In genomic region chr20:52332649-52333048, GRCh38 we compare ENCODE assay signal across 7 cellular contexts.
"Had no signal": no experiment of that assay in that cellular context is flagged by ENCODE, and none has a peak within 500 bp of the region (broad histone marks: within the 10 kb centered on the region; RNA-seq: fewer than 3 reads in every experiment).

No MANE protein-coding gene starts in this region.

- FAIRE-seq: H1, H54 had no signal

- DNase-seq: H9, HCEC 1CT, KG1 had no signal

- H3K4me2 ChIP-seq: GM23338 had no signal

- H3K27ac Mint-ChIP-seq: GM23338, H9, IgD-negative memory B cell had no signal

- H3K4me3 ChIP-seq: GM23338 had no signal

- H3K4me3 Mint-ChIP-seq: GM23338, H9, IgD-negative memory B cell had no signal

- H2AFZ ChIP-seq: GM23338 had no signal

- H3K36me3 Mint-ChIP-seq: IgD-negative memory B cell had no signal

- H3K4me1 Mint-ChIP-seq: GM23338, H9, IgD-negative memory B cell had no signal

- ATAC-seq: GM23338 had no signal
